17 cellular contexts compared by ENCODE assay signal in genomic region chr16:78993342-78993741, GRCh38.
DNase-seq lines count a peak whose midpoint lies in the region; ATAC-seq lines count a peak whose summit lies in the region.
"Had no signal": no experiment of that assay in that cellular context is flagged by ENCODE, and none has a peak within 500 bp of the region (broad histone marks: within the 10 kb centered on the region; RNA-seq: fewer than 3 reads in every experiment).

No MANE protein-coding gene starts in this region.

- intact Hi-C loops in Right ventricle myocardium superior (cut with DNase I) (no loop called here), cardiac septum (cut with DNase I) (no loop called here)

- ATAC-seq in Right ventricle myocardium superior (ENCODE audit: poor library complexity) (peak; percentile 89), esophagus mucosa (peak; percentile 23), HG03039 (IDR thresholded peaks at IDR 0.05; ENCODE audit: unreplicated experiment) (no peak), GM18867 (IDR thresholded peaks at IDR 0.05; ENCODE audit: unreplicated experiment) (no peak)
- ATAC-seq: T-helper 17 cell, WTC11 had no signal

- DNase-seq in Right ventricle myocardium superior (peak; percentile 48), cardiac septum (ENCODE audit: low spot score) (no peak), NCI-H345 treated with DMSO at 0.1 percent for 48 hours (lab: John Stamatoyannopoulos, UW; ENCODE audit: unreplicated experiment) (peak; percentile 22), kidney glomerular epithelial cell (lab: John Stamatoyannopoulos, UW) (no peak), islet precursor cell (no peak)
- DNase-seq: activated CD4-positive, alpha-beta T cell treated with anti-CD3 and anti-CD28 coated beads, Interleukin-2, amount 50 U/mL, for 48 hours; activated naive CD4-positive, alpha-beta T cell treated with anti-CD3 and anti-CD28 coated beads for 36 hours; central memory CD4-positive, alpha-beta T cell; HFFc6; SJCRH30; substantia nigra; T-helper 17 cell; uterus had no signal

Comparison
In these comparisons a context has a peak if more than half of its experiments do, and no peak if none do; other contexts are left out.
1. DNase-seq: peak in Right ventricle myocardium superior (single experiment) and NCI-H345 treated with DMSO at 0.1 percent for 48 hours (single experiment); none in cardiac septum (single experiment), kidney glomerular epithelial cell (single experiment) and islet precursor cell (single experiment).
2. ATAC-seq: peak in Right ventricle myocardium superior (single experiment) and esophagus mucosa (single experiment); none in HG03039 (single experiment) and GM18867 (single experiment).